In the genomic region with DNA sequence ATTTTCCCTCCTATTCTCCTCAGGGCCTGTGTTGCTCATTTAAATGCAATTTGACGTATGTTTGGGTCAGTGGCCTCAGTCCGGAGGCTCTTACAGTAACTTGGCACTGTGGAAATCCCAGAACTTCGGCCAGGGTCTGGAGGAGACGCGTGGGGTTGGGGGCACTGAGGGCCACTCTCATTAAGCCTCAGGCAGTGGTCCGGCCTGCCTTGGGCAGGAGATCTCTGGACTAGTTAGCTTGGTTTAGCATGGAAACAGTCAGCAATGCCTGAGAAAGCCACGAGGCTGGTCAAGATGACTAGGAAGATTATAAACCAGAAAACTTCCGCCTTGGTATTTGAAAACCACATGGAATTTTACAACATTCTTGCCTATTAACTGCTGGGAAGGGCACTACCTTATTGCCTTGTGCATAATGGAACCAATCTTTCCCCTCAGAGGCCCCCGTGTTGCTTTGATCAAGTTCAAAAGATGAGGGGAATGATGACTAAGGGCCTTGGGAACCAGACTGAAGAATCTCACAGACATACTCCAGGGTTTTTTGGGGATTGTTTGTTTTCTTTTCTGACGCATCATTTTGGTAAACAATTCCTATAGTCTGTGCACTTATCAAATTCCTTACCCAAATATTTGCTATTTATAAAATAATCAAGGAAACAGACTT, we compare ENCODE assay signal across 1 cellular context.
A peak's percentile ranks its signal among the peaks of the same experiment; 100 is the strongest.
TF ChIP-seq lines count a peak whose summit lies in the region.

No MANE protein-coding gene starts in this region.

TF ChIP-seq in A549, 52 proteins besides CTCF, POLR2A, EP300 and RAD21 (continued from another document):
- TF ChIP-seq, protein P1, sequence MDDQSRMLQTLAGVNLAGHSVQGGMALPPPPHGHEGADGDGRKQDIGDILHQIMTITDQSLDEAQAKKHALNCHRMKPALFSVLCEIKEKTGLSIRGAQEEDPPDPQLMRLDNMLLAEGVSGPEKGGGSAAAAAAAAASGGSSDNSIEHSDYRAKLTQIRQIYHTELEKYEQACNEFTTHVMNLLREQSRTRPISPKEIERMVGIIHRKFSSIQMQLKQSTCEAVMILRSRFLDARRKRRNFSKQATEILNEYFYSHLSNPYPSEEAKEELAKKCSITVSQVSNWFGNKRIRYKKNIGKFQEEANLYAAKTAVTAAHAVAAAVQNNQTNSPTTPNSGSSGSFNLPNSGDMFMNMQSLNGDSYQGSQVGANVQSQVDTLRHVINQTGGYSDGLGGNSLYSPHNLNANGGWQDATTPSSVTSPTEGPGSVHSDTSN (IDR thresholded peaks at IDR 0.05): 0 out of 2 replicates have a peak, but pooled peaks have one; percentile 7
- TF ChIP-seq, protein P2, sequence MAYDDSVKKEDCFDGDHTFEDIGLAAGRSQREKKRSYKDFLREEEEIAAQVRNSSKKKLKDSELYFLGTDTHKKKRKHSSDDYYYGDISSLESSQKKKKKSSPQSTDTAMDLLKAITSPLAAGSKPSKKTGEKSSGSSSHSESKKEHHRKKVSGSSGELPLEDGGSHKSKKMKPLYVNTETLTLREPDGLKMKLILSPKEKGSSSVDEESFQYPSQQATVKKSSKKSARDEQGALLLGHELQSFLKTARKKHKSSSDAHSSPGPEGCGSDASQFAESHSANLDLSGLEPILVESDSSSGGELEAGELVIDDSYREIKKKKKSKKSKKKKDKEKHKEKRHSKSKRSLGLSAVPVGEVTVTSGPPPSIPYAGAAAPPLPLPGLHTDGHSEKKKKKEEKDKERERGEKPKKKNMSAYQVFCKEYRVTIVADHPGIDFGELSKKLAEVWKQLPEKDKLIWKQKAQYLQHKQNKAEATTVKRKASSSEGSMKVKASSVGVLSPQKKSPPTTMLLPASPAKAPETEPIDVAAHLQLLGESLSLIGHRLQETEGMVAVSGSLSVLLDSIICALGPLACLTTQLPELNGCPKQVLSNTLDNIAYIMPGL (CRISPR knock-in tag; IDR thresholded peaks at IDR 0.05; ENCODE audit: borderline replicate concordance): peak; percentile 63; the same call in 1 of the 2 replicates
- TF ChIP-seq, protein P3, sequence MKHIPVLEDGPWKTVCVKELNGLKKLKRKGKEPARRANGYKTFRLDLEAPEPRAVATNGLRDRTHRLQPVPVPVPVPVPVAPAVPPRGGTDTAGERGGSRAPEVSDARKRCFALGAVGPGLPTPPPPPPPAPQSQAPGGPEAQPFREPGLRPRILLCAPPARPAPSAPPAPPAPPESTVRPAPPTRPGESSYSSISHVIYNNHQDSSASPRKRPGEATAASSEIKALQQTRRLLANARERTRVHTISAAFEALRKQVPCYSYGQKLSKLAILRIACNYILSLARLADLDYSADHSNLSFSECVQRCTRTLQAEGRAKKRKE (CRISPR knock-in tag; IDR thresholded peaks at IDR 0.05; ENCODE audit: low read depth): peak; percentile 93
- peak; percentile 90 to 95 for TF ChIP-seq JUN (IDR thresholded peaks at IDR 0.05)
- peak; percentile 72 for TF ChIP-seq NPAS2 (CRISPR knock-in tag; IDR thresholded peaks at IDR 0.05; ENCODE audit: borderline replicate concordance)
- peak; percentile 77 for TF ChIP-seq RARB (CRISPR knock-in tag; IDR thresholded peaks at IDR 0.05)
- no peak for TF ChIP-seq KDM5A (IDR thresholded peaks at IDR 0.05)
- peak; percentile 26; the same call in 1 of the 2 replicates for TF ChIP-seq NFE2L2 (conservative IDR thresholded peaks at IDR 0.05; ENCODE audit: low read length)
- peak in 1 of 2 experiments; percentile 12; a peak in 1 of 4 replicates for TF ChIP-seq CEBPB (IDR thresholded peaks at IDR 0.05)
- TF ChIP-seq, protein P4, sequence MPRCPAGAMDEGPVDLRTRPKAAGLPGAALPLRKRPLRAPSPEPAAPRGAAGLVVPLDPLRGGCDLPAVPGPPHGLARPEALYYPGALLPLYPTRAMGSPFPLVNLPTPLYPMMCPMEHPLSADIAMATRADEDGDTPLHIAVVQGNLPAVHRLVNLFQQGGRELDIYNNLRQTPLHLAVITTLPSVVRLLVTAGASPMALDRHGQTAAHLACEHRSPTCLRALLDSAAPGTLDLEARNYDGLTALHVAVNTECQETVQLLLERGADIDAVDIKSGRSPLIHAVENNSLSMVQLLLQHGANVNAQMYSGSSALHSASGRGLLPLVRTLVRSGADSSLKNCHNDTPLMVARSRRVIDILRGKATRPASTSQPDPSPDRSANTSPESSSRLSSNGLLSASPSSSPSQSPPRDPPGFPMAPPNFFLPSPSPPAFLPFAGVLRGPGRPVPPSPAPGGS (IDR thresholded peaks at IDR 0.05): peak; percentile 73; the same call in 2 of the 3 replicates
- TF ChIP-seq HOXB5 (CRISPR knock-in tag; IDR thresholded peaks at IDR 0.05): peak; percentile 95
- TF ChIP-seq, protein P5, sequence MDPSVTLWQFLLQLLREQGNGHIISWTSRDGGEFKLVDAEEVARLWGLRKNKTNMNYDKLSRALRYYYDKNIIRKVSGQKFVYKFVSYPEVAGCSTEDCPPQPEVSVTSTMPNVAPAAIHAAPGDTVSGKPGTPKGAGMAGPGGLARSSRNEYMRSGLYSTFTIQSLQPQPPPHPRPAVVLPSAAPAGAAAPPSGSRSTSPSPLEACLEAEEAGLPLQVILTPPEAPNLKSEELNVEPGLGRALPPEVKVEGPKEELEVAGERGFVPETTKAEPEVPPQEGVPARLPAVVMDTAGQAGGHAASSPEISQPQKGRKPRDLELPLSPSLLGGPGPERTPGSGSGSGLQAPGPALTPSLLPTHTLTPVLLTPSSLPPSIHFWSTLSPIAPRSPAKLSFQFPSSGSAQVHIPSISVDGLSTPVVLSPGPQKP (IDR thresholded peaks at IDR 0.05; ENCODE audit: low read depth, low read length): no peak
- TF ChIP-seq HDAC2 (IDR thresholded peaks at IDR 0.05): no peak
- no peak for TF ChIP-seq POLR2AphosphoS2 (conservative IDR thresholded peaks at IDR 0.05; ENCODE audit: low read length)
- TF ChIP-seq CHD2 (IDR thresholded peaks at IDR 0.05; ENCODE audit: low read length, partially characterized antibody): no peak
- no peak for TF ChIP-seq RFX5 (IDR thresholded peaks at IDR 0.05)
- peak; percentile 10; the same call in 1 of the 2 replicates for TF ChIP-seq TFCP2L1 (CRISPR knock-in tag; IDR thresholded peaks at IDR 0.05)
- no peak for TF ChIP-seq PHF8 (IDR thresholded peaks at IDR 0.05; ENCODE audit: borderline replicate concordance, low read depth)
- no peak for TF ChIP-seq BHLHE40 (IDR thresholded peaks at IDR 0.05; ENCODE audit: low read depth, low read length)
- TF ChIP-seq MAZ (IDR thresholded peaks at IDR 0.05; ENCODE audit: borderline replicate concordance, low read depth, low read length): no peak
- peak; percentile 94; the same call in 1 of the 2 replicates for TF ChIP-seq HEYL (CRISPR knock-in tag; IDR thresholded peaks at IDR 0.05)
- TF ChIP-seq, protein P6, sequence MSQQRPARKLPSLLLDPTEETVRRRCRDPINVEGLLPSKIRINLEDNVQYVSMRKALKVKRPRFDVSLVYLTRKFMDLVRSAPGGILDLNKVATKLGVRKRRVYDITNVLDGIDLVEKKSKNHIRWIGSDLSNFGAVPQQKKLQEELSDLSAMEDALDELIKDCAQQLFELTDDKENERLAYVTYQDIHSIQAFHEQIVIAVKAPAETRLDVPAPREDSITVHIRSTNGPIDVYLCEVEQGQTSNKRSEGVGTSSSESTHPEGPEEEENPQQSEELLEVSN (IDR thresholded peaks at IDR 0.05; ENCODE audit: borderline replicate concordance, low read depth): peak; percentile 69; the same call in 1 of the 2 replicates
- peak; percentile 91 for TF ChIP-seq GATA3 (IDR thresholded peaks at IDR 0.05; ENCODE audit: borderline replicate concordance)
- TF ChIP-seq TP53 (CRISPR knock-in tag; IDR thresholded peaks at IDR 0.05): peak; percentile 92
- TF ChIP-seq JUNB (IDR thresholded peaks at IDR 0.05): peak; percentile 95
- peak; percentile 97 for TF ChIP-seq ZNF302 (CRISPR knock-in tag; IDR thresholded peaks at IDR 0.05)
- TF ChIP-seq SMC3 (IDR thresholded peaks at IDR 0.05): peak; percentile 50; the same call in 2 of the 3 replicates
- TF ChIP-seq HOXB13 (CRISPR knock-in tag; IDR thresholded peaks at IDR 0.05; ENCODE audit: low read depth): peak; percentile 91
- TF ChIP-seq, protein P7, sequence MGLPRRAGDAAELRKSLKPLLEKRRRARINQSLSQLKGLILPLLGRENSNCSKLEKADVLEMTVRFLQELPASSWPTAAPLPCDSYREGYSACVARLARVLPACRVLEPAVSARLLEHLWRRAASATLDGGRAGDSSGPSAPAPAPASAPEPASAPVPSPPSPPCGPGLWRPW (IDR thresholded peaks at IDR 0.05): no peak
- TF ChIP-seq, protein P8, sequence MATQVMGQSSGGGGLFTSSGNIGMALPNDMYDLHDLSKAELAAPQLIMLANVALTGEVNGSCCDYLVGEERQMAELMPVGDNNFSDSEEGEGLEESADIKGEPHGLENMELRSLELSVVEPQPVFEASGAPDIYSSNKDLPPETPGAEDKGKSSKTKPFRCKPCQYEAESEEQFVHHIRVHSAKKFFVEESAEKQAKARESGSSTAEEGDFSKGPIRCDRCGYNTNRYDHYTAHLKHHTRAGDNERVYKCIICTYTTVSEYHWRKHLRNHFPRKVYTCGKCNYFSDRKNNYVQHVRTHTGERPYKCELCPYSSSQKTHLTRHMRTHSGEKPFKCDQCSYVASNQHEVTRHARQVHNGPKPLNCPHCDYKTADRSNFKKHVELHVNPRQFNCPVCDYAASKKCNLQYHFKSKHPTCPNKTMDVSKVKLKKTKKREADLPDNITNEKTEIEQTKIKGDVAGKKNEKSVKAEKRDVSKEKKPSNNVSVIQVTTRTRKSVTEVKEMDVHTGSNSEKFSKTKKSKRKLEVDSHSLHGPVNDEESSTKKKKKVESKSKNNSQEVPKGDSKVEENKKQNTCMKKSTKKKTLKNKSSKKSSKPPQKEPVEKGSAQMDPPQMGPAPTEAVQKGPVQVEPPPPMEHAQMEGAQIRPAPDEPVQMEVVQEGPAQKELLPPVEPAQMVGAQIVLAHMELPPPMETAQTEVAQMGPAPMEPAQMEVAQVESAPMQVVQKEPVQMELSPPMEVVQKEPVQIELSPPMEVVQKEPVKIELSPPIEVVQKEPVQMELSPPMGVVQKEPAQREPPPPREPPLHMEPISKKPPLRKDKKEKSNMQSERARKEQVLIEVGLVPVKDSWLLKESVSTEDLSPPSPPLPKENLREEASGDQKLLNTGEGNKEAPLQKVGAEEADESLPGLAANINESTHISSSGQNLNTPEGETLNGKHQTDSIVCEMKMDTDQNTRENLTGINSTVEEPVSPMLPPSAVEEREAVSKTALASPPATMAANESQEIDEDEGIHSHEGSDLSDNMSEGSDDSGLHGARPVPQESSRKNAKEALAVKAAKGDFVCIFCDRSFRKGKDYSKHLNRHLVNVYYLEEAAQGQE (IDR thresholded peaks at IDR 0.05): no peak
- TF ChIP-seq FOSB (CRISPR knock-in tag; IDR thresholded peaks at IDR 0.05): peak; percentile 52
- TF ChIP-seq EHF (CRISPR knock-in tag; IDR thresholded peaks at IDR 0.05): peak; percentile 82
- TF ChIP-seq RNF2 (IDR thresholded peaks at IDR 0.05; ENCODE audit: borderline replicate concordance, low read depth): no peak
- TF ChIP-seq, protein P9, sequence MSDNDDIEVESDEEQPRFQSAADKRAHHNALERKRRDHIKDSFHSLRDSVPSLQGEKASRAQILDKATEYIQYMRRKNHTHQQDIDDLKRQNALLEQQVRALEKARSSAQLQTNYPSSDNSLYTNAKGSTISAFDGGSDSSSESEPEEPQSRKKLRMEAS (IDR thresholded peaks at IDR 0.05): peak; percentile 87
- TF ChIP-seq RCOR1 (IDR thresholded peaks at IDR 0.05; ENCODE audit: low read depth, low read length): no peak
- TF ChIP-seq SREBF2 (IDR thresholded peaks at IDR 0.05): no peak
- no peak for TF ChIP-seq ZFP36 (IDR thresholded peaks at IDR 0.05; ENCODE audit: borderline replicate concordance, partially characterized antibody)
- TF ChIP-seq FOSL2 (IDR thresholded peaks at IDR 0.05): peak; percentile 73; the same call in 1 of the 2 replicates
- peak; percentile 95 for TF ChIP-seq FOSL2 (CRISPR knock-in tag; IDR thresholded peaks at IDR 0.05)
- TF ChIP-seq ZC3H11A (IDR thresholded peaks at IDR 0.05): no peak
- peak; percentile 84 for TF ChIP-seq MYC (IDR thresholded peaks at IDR 0.05; ENCODE audit: borderline replicate concordance, low read length)
- no peak for TF ChIP-seq NR3C1 (IDR thresholded peaks at IDR 0.05)
- no peak for TF ChIP-seq EHMT2 (IDR thresholded peaks at IDR 0.05; ENCODE audit: low read depth)
- peak; percentile 91 for TF ChIP-seq MAFK (IDR thresholded peaks at IDR 0.05; ENCODE audit: partially characterized antibody)
- TF ChIP-seq FOXS1 (CRISPR knock-in tag; IDR thresholded peaks at IDR 0.05): peak; percentile 88
- TF ChIP-seq HOXA7 (CRISPR knock-in tag; IDR thresholded peaks at IDR 0.05): no peak; the same call in 1 of the 2 replicates
- TF ChIP-seq CBX8 (IDR thresholded peaks at IDR 0.05): no peak
- no peak for TF ChIP-seq CBX2 (IDR thresholded peaks at IDR 0.05; ENCODE audit: borderline replicate concordance, low read depth)
- TF ChIP-seq CHD4 (IDR thresholded peaks at IDR 0.05; ENCODE audit: borderline replicate concordance): no peak
- peak; percentile 84 for TF ChIP-seq ZSCAN20 (CRISPR knock-in tag; IDR thresholded peaks at IDR 0.05)
- TF ChIP-seq KDM1A (IDR thresholded peaks at IDR 0.05; ENCODE audit: low read depth): no peak
- TF ChIP-seq, protein P10, sequence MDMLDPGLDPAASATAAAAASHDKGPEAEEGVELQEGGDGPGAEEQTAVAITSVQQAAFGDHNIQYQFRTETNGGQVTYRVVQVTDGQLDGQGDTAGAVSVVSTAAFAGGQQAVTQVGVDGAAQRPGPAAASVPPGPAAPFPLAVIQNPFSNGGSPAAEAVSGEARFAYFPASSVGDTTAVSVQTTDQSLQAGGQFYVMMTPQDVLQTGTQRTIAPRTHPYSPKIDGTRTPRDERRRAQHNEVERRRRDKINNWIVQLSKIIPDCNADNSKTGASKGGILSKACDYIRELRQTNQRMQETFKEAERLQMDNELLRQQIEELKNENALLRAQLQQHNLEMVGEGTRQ (IDR thresholded peaks at IDR 0.05): no peak
